ENCODE assay signal across 26 cellular contexts in the genomic region with DNA sequence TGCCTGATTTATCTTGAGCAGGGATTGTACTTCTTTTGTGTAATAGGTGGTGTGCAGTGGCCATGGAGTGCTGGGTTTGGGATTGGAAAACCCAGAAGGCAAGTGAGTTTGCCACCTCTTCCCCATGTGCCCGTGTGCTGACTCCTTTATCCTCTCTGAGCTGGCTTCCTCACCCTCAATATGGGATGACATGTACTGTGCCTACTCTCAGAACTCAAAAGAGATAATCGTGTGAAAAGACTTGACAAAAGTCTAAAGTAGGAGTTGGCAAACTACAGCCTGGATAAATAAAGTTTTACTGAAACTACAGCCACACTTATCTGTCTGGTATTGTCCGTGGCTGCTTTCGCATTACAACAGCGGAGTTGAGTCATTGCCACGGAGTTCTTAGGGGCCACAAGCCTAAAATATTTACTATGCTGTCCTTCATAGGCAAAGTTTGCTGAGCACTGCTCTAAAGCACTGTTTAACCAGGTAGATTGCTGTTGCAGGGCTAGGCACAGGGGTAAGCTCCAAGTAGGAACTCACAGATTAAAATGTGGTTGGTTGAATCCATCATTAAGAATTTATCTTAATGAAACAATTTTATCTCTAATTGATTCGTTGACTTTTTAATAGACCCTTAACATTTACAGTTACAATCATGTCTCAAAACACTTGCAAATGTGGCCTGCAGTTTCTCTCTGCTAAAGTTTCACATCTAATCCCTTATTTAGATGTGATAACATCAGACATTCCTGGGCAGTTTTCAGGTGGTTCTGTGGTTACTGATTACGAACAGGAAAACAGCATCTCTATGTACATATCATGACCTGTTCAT. TPM values are rescaled to one million over a fixed set of nuclear protein-coding genes. Genes with fewer than 3 reads are reported as not detected.
DNase-seq lines count a peak whose midpoint lies in the region; ATAC-seq and TF ChIP-seq lines count a peak whose summit lies in the region.
"Had no signal": no experiment of that assay in that cellular context is flagged by ENCODE, and none has a peak within 500 bp of the region (broad histone marks: within the 10 kb centered on the region; RNA-seq: fewer than 3 reads in every experiment).

No MANE protein-coding gene starts in this region.

- H3K9me3 Mint-ChIP-seq in stimulated activated naive B cell treated with anti-CD40 and anti-IgM and Interleukin-4, amounts not matched to agents 10 μg/mL and 1 μg/mL and 100 μg/mL, for 72 hours, result no peaks in the 10 kb centered on the region
- H3K9me3 Mint-ChIP-seq: activated naive CD8-positive, alpha-beta T cell treated with anti-CD3 and anti-CD28 coated beads, Interleukin-2, amount 10 ng/mL, durations not matched to agents 7 days and 5 days; activated T-helper 17 cell treated with anti-CD3 and anti-CD28 coated beads, Interleukin-2, amount 50 U/mL, for 72 hours; dendritic cell treated with granulocyte-macrophage colony-stimulating factor and Interleukin-4, amounts not matched to agents 40 ng/mL and 50 ng/mL, for 4 days; nephron; stimulated activated naive CD8-positive, alpha-beta T cell treated with anti-CD3 and anti-CD28 coated beads, Interleukin-15, amount 100 ng/mL, for 72 hours had no signal

- H3K27me3 ChIP-seq in hepatocyte, result no peaks in the 10 kb centered on the region
- H3K27me3 ChIP-seq: foreskin keratinocyte, upper lobe of left lung had no signal

- no peaks in the 10 kb centered on the region for H3K36me3 ChIP-seq in hepatocyte (replicated peaks; ENCODE audit: insufficient read depth, low read depth)
- H3K36me3 ChIP-seq: HAP-1, prostate gland, upper lobe of left lung had no signal

- no peak overlapping the region for H3K4me3 ChIP-seq in hepatocyte
- H3K4me3 ChIP-seq: HAP-1, prostate gland, skin epidermis, upper lobe of left lung had no signal

- H2AFZ ChIP-seq in hepatocyte, result no peak overlapping the region

- H3K4me2 ChIP-seq in hepatocyte, result no peak overlapping the region

- H3K27me3 Mint-ChIP-seq in stimulated activated naive B cell treated with anti-CD40 and anti-IgM and Interleukin-4, amounts not matched to agents 10 μg/mL and 1 μg/mL and 100 μg/mL, for 72 hours, result no peaks in the 10 kb centered on the region
- H3K27me3 Mint-ChIP-seq: activated T-helper 17 cell treated with anti-CD3 and anti-CD28 coated beads, Interleukin-2, amount 50 U/mL, for 72 hours; dendritic cell treated with granulocyte-macrophage colony-stimulating factor and Interleukin-4, amounts not matched to agents 40 ng/mL and 50 ng/mL, for 4 days; stimulated activated naive CD8-positive, alpha-beta T cell treated with anti-CD3 and anti-CD28 coated beads, Interleukin-15, amount 100 ng/mL, for 72 hours had no signal

- H3K36me3 Mint-ChIP-seq in stimulated activated naive B cell treated with anti-CD40 and anti-IgM and Interleukin-4, amounts not matched to agents 10 μg/mL and 1 μg/mL and 100 μg/mL, for 72 hours, result no peaks in the 10 kb centered on the region
- H3K36me3 Mint-ChIP-seq: activated naive CD8-positive, alpha-beta T cell treated with anti-CD3 and anti-CD28 coated beads, Interleukin-2, amount 10 ng/mL, durations not matched to agents 7 days and 5 days had no signal

- peak overlapping the region; percentile 47 for H3K27ac Mint-ChIP-seq in stimulated activated naive B cell treated with anti-CD40 and anti-IgM and Interleukin-4, amounts not matched to agents 10 μg/mL and 1 μg/mL and 100 μg/mL, for 72 hours
- H3K27ac Mint-ChIP-seq: activated naive CD8-positive, alpha-beta T cell treated with anti-CD3 and anti-CD28 coated beads, Interleukin-2, amount 10 ng/mL, durations not matched to agents 7 days and 5 days; activated T-helper 17 cell treated with anti-CD3 and anti-CD28 coated beads, Interleukin-2, amount 50 U/mL, for 72 hours; dendritic cell treated with granulocyte-macrophage colony-stimulating factor and Interleukin-4, amounts not matched to agents 40 ng/mL and 50 ng/mL, for 4 days; nephron had no signal

- no peak for ATAC-seq in stimulated activated naive B cell treated with anti-CD40 and anti-IgM and Interleukin-4, amounts not matched to agents 10 μg/mL and 1 μg/mL and 100 μg/mL, for 72 hours (replicated peaks)
- ATAC-seq in HG03342 (IDR thresholded peaks at IDR 0.05; ENCODE audit: unreplicated experiment) (no peak), GM21737 (IDR thresholded peaks at IDR 0.05; ENCODE audit: unreplicated experiment) (no peak)
- ATAC-seq: activated T-helper 17 cell treated with anti-CD3 and anti-CD28 coated beads, Interleukin-2, amount 50 U/mL, for 72 hours; foreskin keratinocyte; stimulated activated naive CD8-positive, alpha-beta T cell treated with anti-CD3 and anti-CD28 coated beads, Interleukin-15, amount 100 ng/mL, for 72 hours had no signal

- WGBS in hepatocyte (ENCODE audit: low lambda C conversion rate, missing lambda C conversion rate), result 46% methylated on average over 8 of the region's 8 CpGs

- no peaks in the 10 kb centered on the region for H3K9me3 ChIP-seq in hepatocyte (ENCODE audit: low read depth)
- H3K9me3 ChIP-seq: Caco-2, HAP-1, prostate gland, upper lobe of left lung had no signal

- no peak for TF ChIP-seq CTCF in hepatocyte (IDR thresholded peaks at IDR 0.05; ENCODE audit: poor library complexity)
- no peak for TF ChIP-seq CTCF in GM20000 (IDR thresholded peaks at IDR 0.05; ENCODE audit: extremely low read depth, missing control alignments)

- no peaks in the 10 kb centered on the region for H3K9me2 ChIP-seq in hepatocyte (replicated peaks; ENCODE audit: insufficient read depth)

- H3K27ac ChIP-seq in hepatocyte, result peak overlapping the region; percentile 50
- H3K27ac ChIP-seq: 22Rv1, foreskin keratinocyte, prostate gland, skin epidermis, upper lobe of left lung had no signal

- peak overlapping the region in 1 of 2 donors; percentile 4 for H3K4me3 Mint-ChIP-seq in stimulated activated naive B cell treated with anti-CD40 and anti-IgM and Interleukin-4, amounts not matched to agents 10 μg/mL and 1 μg/mL and 100 μg/mL, for 72 hours
- H3K4me3 Mint-ChIP-seq: activated naive CD8-positive, alpha-beta T cell treated with anti-CD3 and anti-CD28 coated beads, Interleukin-2, amount 10 ng/mL, durations not matched to agents 7 days and 5 days; activated T-helper 17 cell treated with anti-CD3 and anti-CD28 coated beads, Interleukin-2, amount 50 U/mL, for 72 hours; dendritic cell treated with granulocyte-macrophage colony-stimulating factor and Interleukin-4, amounts not matched to agents 40 ng/mL and 50 ng/mL, for 4 days; nephron; stimulated activated naive CD8-positive, alpha-beta T cell treated with anti-CD3 and anti-CD28 coated beads, Interleukin-15, amount 100 ng/mL, for 72 hours had no signal

- no peaks in the 10 kb centered on the region for H4K20me1 ChIP-seq in hepatocyte (ENCODE audit: insufficient read depth, poor library complexity, severe bottlenecking)

- no peaks in the 10 kb centered on the region for H3K79me2 ChIP-seq in hepatocyte

- no peaks in the 10 kb centered on the region for H3K4me1 ChIP-seq in hepatocyte (ENCODE audit: insufficient read depth)
- H3K4me1 ChIP-seq: HAP-1, prostate gland had no signal

- peak; percentile 28 for DNase-seq in activated CD8-positive, alpha-beta memory T cell treated with anti-CD3 and anti-CD28 coated beads for 24 hours
- DNase-seq in activated CD8-positive, alpha-beta memory T cell treated with anti-CD3 and anti-CD28 coated beads, Interleukin-2, amount 50 U/mL, for 4 hours, result no peak
- peak; percentile 17 for DNase-seq in astrocyte of the hippocampus (ENCODE audit: low read depth, low spot score)
- DNase-seq in hepatocyte (ENCODE audit: low spot score), result peak; percentile 38
- no peak for DNase-seq in stimulated activated naive B cell treated with anti-CD40 and anti-IgM and Interleukin-4, amounts not matched to agents 10 μg/mL and 1 μg/mL and 100 μg/mL, for 72 hours
- DNase-seq in GM20000 (ENCODE audit: low spot score), result no peak
- DNase-seq: activated CD4-positive, alpha-beta T cell treated with anti-CD3 and anti-CD28 coated beads for 1 hour; activated naive CD8-positive, alpha-beta T cell treated with anti-CD3 and anti-CD28 coated beads, Interleukin-2, amount 10 ng/mL, durations not matched to agents 7 days and 5 days; AML-193; Caco-2; DND-41; midbrain; NCI-H526 treated with DMSO at 0.1 percent for 48 hours; stimulated activated naive CD8-positive, alpha-beta T cell treated with anti-CD3 and anti-CD28 coated beads, Interleukin-15, amount 100 ng/mL, for 72 hours; upper lobe of left lung had no signal

- H3K4me1 Mint-ChIP-seq in stimulated activated naive B cell treated with anti-CD40 and anti-IgM and Interleukin-4, amounts not matched to agents 10 μg/mL and 1 μg/mL and 100 μg/mL, for 72 hours, result peaks cover 55 to 62% of the 10 kb centered on the region in 2 donors
- H3K4me1 Mint-ChIP-seq: nephron had no signal

RNA-seq across cellular contexts. Expression of a gene that starts 4.0 kb away (rescaled TPM):
- total RNA-seq in hepatocyte, result 0.33 and 0.56 TPM in 2 replicates
- 0.06 and 0.36 TPM in 2 replicates for polyA plus RNA-seq in hepatocyte
- total RNA-seq: MCF 10A had no signal

RNA-seq across cellular contexts. Expression of a gene that starts 20.7 kb away (rescaled TPM):
- 6.0 and 6.2 TPM in 2 replicates for total RNA-seq in hepatocyte
- polyA plus RNA-seq in hepatocyte, result 4.5 and 7.3 TPM in 2 replicates
- total RNA-seq: Caco-2 had no signal

Comparison
In these comparisons a context has a peak if more than half of its experiments do, and no peak if none do; other contexts are left out.
1. DNase-seq: peak in activated CD8-positive, alpha-beta memory T cell treated with anti-CD3 and anti-CD28 coated beads for 24 hours (single experiment), astrocyte of the hippocampus (single experiment) and hepatocyte (single experiment); none in activated CD8-positive, alpha-beta memory T cell treated with anti-CD3 and anti-CD28 coated beads, Interleukin-2, amount 50 U/mL, for 4 hours (single experiment), stimulated activated naive B cell treated with anti-CD40 and anti-IgM and Interleukin-4, amounts not matched to agents 10 μg/mL and 1 μg/mL and 100 μg/mL, for 72 hours (single experiment) and GM20000 (single experiment).